Comparison of ENCODE assay signal across 8 cellular contexts in genomic region chr9:120932086-120932818, GRCh38. TPM values are rescaled to one million over a fixed set of nuclear protein-coding genes. Genes with fewer than 3 reads are reported as not detected.
DNase-seq lines count a peak whose midpoint lies in the region; ATAC-seq and TF ChIP-seq lines count a peak whose summit lies in the region.

No MANE protein-coding gene starts in this region.

- intact Hi-C loops in sigmoid colon (cut with DNase I), result no loop called here

- H3K4me1 ChIP-seq in sigmoid colon, result peaks cover 0 to 74% (median 49%) of the 10 kb centered on the region in 4 donors

- H3K4me3 ChIP-seq in GM12864 (ENCODE audit: low read depth, low read length) (peak overlapping the region; percentile 35; the same call in 1 of the 2 replicates), sigmoid colon (no peak overlapping the region)

- peak overlapping the region; percentile 59 to 91 (median 70) for H3K27ac ChIP-seq in sigmoid colon

- no peaks in the 10 kb centered on the region for H3K36me3 ChIP-seq in sigmoid colon

- TF ChIP-seq CTCF in GM12864 (IDR thresholded peaks at IDR 0.05; ENCODE audit: low read depth, low read length, missing control alignments) (no peak), sigmoid colon (IDR thresholded peaks at IDR 0.05) (no peak)

- no peak for TF ChIP-seq POLR2A in sigmoid colon (IDR thresholded peaks at IDR 0.05)

- 77 to 84% methylated on average over 6 of the region's 6 CpGs for WGBS in sigmoid colon, 2 donors

- TF ChIP-seq EP300 in sigmoid colon (IDR thresholded peaks at IDR 0.05), result no peak

- H3K9me3 ChIP-seq in sigmoid colon, result no peaks in the 10 kb centered on the region

- DNase-seq in GM12864 (ENCODE audit: low read depth) (no peak), NCI-H82 (lab: John Stamatoyannopoulos, UW) (peak; percentile 88), cerebellum (ENCODE audit: low spot score) (peak; percentile 30), sigmoid colon (no peak), dermis blood vessel endothelial cell (no peak), AG08396 (ENCODE audit: low spot score) (no peak)
- no peak for DNase-seq in activated CD4-positive, CD25-positive, alpha-beta regulatory T cell treated with anti-CD3 and anti-CD28 coated beads, Interleukin-2, amount 50 U/mL, for 72 hours

- no peak for ATAC-seq in HG03097 (IDR thresholded peaks at IDR 0.05; ENCODE audit: low FRiP score, unreplicated experiment)

- no peaks in the 10 kb centered on the region for H3K27me3 ChIP-seq in sigmoid colon

RNA-seq across cellular contexts. Expression of gene TRAF1, which starts 5.7 kb away (rescaled TPM):
- 3.6 TPM for total RNA-seq in cerebellum
- 1 to 10 TPM; 4.4 to 8.0 (median 5.0) TPM for total RNA-seq in sigmoid colon
- polyA plus RNA-seq in sigmoid colon, result 10 to 100 TPM in 1 of 3 donors, under 1 TPM in 2; 0.46 to 10.0 (median 0.60) TPM
- 1.1 and 4.4 TPM in 2 replicates for total RNA-seq in dermis blood vessel endothelial cell

RNA-seq across cellular contexts. Expression of gene PHF19, which starts 55.3 kb away (rescaled TPM):
- total RNA-seq in cerebellum (20.5 TPM), sigmoid colon (10 to 100 TPM; 22.5 to 32.7 (median 31.6) TPM), dermis blood vessel endothelial cell (20.4 and 81.7 TPM in 2 replicates)
- 10 to 100 TPM; 10.2 to 38.2 (median 10.6) TPM for polyA plus RNA-seq in sigmoid colon

Comparison
In these comparisons a context has a peak if more than half of its experiments do, and no peak if none do; other contexts are left out.
1. DNase-seq: peak in NCI-H82 (single experiment) and cerebellum (single experiment); none in GM12864 (single experiment), sigmoid colon (single experiment), dermis blood vessel endothelial cell (single experiment), activated CD4-positive, CD25-positive, alpha-beta regulatory T cell treated with anti-CD3 and anti-CD28 coated beads, Interleukin-2, amount 50 U/mL, for 72 hours (single experiment) and AG08396 (single experiment).